ENCODE assay signal across 10 cellular contexts in the genomic region with DNA sequence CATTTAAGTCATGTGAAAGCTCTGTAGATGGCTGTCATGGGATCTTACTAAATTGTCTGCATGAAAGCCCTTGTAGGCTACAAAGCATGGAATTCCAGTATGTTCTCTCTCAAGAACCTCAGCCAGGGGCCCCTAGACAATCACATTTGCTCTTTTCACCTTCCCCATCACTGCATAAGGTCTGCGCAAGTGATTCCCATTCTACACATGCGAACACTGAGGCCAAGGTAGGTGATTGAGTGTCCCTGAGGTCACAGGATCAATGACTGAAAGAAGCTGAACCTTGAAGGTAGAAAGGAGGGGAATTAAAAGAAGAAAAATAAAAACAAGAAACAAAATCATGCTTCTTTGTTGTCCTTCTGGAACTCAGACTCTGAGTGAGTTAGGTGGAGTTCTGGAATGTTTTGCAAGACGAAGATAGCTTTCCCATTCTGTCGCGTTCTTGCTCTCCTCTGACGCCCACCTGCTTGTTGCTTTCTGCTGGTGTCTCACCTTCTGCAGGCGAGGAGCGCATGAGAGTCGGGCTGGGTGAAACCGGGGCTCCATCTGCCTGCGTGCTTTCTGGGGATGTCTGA.
DNase-seq lines count a peak whose midpoint lies in the region; ATAC-seq, FAIRE-seq and TF ChIP-seq lines count a peak whose summit lies in the region.
"Had no signal": no experiment of that assay in that cellular context is flagged by ENCODE, and none has a peak within 500 bp of the region (broad histone marks: within the 10 kb centered on the region; RNA-seq: fewer than 3 reads in every experiment).

No MANE protein-coding gene starts in this region.

- no peak overlapping the region for H3K27ac Mint-ChIP-seq in stimulated activated effector memory CD8-positive, alpha-beta T cell treated with anti-CD3 and anti-CD28 coated beads, Interleukin-12 subunit alpha, Interleukin-12 subunit beta, amount 100 ng/mL, for 72 hours
- H3K27ac Mint-ChIP-seq: naive thymus-derived CD8-positive, alpha-beta T cell had no signal

- peaks cover 5% of the 10 kb centered on the region for H3K4me1 Mint-ChIP-seq in stimulated activated effector memory CD8-positive, alpha-beta T cell treated with anti-CD3 and anti-CD28 coated beads, Interleukin-12 subunit alpha, Interleukin-12 subunit beta, amount 100 ng/mL, for 72 hours

- no peak for TF ChIP-seq CTCF in K562 (IDR thresholded peaks at IDR 0.05 in 2 of 3, conservative IDR thresholded peaks at IDR 0.05 in 1 of 3; ENCODE audit: insufficient read depth in 2 of 3, low read depth in 1 of 3, low read length in 3 of 3)
- no peak for TF ChIP-seq CTCF in keratinocyte (optimal IDR thresholded peaks at IDR 0.05 in 1 of 3, IDR thresholded peaks at IDR 0.05 in 1 of 3, conservative IDR thresholded peaks at IDR 0.05 in 1 of 3; ENCODE audit: extremely low read depth in 1 of 3, insufficient read depth in 2 of 3, low read length in 3 of 3)

- no peaks in the 10 kb centered on the region for H3K36me3 Mint-ChIP-seq in stimulated activated effector memory CD8-positive, alpha-beta T cell treated with anti-CD3 and anti-CD28 coated beads, Interleukin-12 subunit alpha, Interleukin-12 subunit beta, amount 100 ng/mL, for 72 hours

- POLR2A ChIA-PET in K562 (lab: Yijun Ruan, JAX), result interaction anchor here (0.6 to 0.7 kb wide), 2 partner anchors 25 to 75 kb away, joined by 3 read pairs; no protein-coding TSS in a partner anchor

- peaks cover 38 to 54% (median 49%) of the 10 kb centered on the region in 10 experiments for H3K4me1 ChIP-seq in BLaER1 treated with 17β-estradiol and CSF1 and Interleukin-3, amounts not matched to agents 10 nM and 100 nM
- peaks cover 0 to 6% of the 10 kb centered on the region in 2 experiments; a peak in 3 of 5 replicates for H3K4me1 ChIP-seq in K562 (replicated peaks in 1 of 2; ENCODE audit: control insufficient read depth in 2 of 2, insufficient read depth in 2 of 2, low read length in 2 of 2)
- no peaks in the 10 kb centered on the region for H3K4me1 ChIP-seq in keratinocyte (ENCODE audit: control insufficient read depth, extremely low read depth, insufficient read depth, low read length)

- BruUV-seq in K562 (replicated peaks; lab: Mats Ljungman, UMichigan), result no TSS peak

- H3K27ac ChIP-seq in BLaER1 treated with 17β-estradiol and CSF1 and Interleukin-3, amounts not matched to agents 10 nM and 100 nM, result peak overlapping the region in 8 of 11 experiments; percentile 21 to 68 (median 57); a peak in 11 of 22 replicates
- H3K27ac ChIP-seq in K562 (ENCODE audit: extremely low read depth, low read depth, low read length), result no peak overlapping the region
- H3K27ac ChIP-seq in keratinocyte (ENCODE audit: control insufficient read depth, insufficient read depth, low read length), result no peak overlapping the region

- no peaks in the 10 kb centered on the region for H3K9me3 Mint-ChIP-seq in stimulated activated effector memory CD8-positive, alpha-beta T cell treated with anti-CD3 and anti-CD28 coated beads, Interleukin-12 subunit alpha, Interleukin-12 subunit beta, amount 100 ng/mL, for 72 hours

- CTCF ChIA-PET in K562 (lab: Yijun Ruan, JAX; ENCODE audit: low intra/inter-chr PET ratio), result no interaction called here

- peaks cover 3 to 22% (median 11%) of the 10 kb centered on the region in 11 experiments; a peak in 20 of 22 replicates for H3K9me3 ChIP-seq in BLaER1 treated with 17β-estradiol and CSF1 and Interleukin-3, amounts not matched to agents 10 nM and 100 nM (replicated peaks in 1 of 11)
- H3K9me3 ChIP-seq in K562 (replicated peaks; ENCODE audit: control insufficient read depth, insufficient read depth, low read depth, low read length) (no peaks in the 10 kb centered on the region), keratinocyte (ENCODE audit: control insufficient read depth, low read depth, low read length) (no peaks in the 10 kb centered on the region)

- no peak for DNase-seq in K562 (ENCODE audit: extremely low read depth in 1 of 4, low spot score in 3 of 4)
- no peak for DNase-seq in keratinocyte (ENCODE audit: low read depth, low spot score)
- DNase-seq in skeletal muscle cell (ENCODE audit: low read depth), result no peak
- DNase-seq in NCI-H2196 treated with DMSO at 0.1 percent for 48 hours (lab: John Stamatoyannopoulos, UW; ENCODE audit: unreplicated experiment), result no peak
- no peak for DNase-seq in anterior cingulate cortex (lab: John Stamatoyannopoulos, UW)
- DNase-seq in GM03348 (ENCODE audit: low spot score), result no peak
- DNase-seq in stimulated activated effector memory CD8-positive, alpha-beta T cell treated with anti-CD3 and anti-CD28 coated beads, Interleukin-12 subunit alpha, Interleukin-12 subunit beta, amount 100 ng/mL, for 72 hours (ENCODE audit: low spot score in 2 of 2), result no peak
- DNase-seq: cortex of kidney; naive thymus-derived CD8-positive, alpha-beta T cell had no signal

- H2AFZ ChIP-seq in K562 (ENCODE audit: low read depth, low read length) (no peak overlapping the region), keratinocyte (ENCODE audit: control insufficient read depth, low read length) (no peak overlapping the region)

- peaks cover 0 to 4% (median 0%) of the 10 kb centered on the region in 11 experiments; a peak in 3 of 22 replicates for H3K36me3 ChIP-seq in BLaER1 treated with 17β-estradiol and CSF1 and Interleukin-3, amounts not matched to agents 10 nM and 100 nM
- H3K36me3 ChIP-seq in K562 (ENCODE audit: control insufficient read depth, insufficient read depth, low read length) (no peaks in the 10 kb centered on the region), keratinocyte (ENCODE audit: control insufficient read depth in 2 of 2, extremely low read depth in 1 of 2, insufficient read depth in 2 of 2, low read length in 2 of 2) (no peaks in the 10 kb centered on the region)

- H3K9ac ChIP-seq in BLaER1 treated with 17β-estradiol and CSF1 and Interleukin-3, amounts not matched to agents 10 nM and 100 nM, result peak overlapping the region in 9 of 11 experiments; percentile 21 to 62 (median 39); a peak in 12 of 22 replicates
- H3K9ac ChIP-seq in K562 (ENCODE audit: insufficient read depth in 1 of 2, low read depth in 2 of 2, low read length in 2 of 2) (peak overlapping the region in 1 of 2 experiments; percentile 52; a peak in 2 of 4 replicates), keratinocyte (ENCODE audit: control insufficient read depth, extremely low read depth, insufficient read depth, low read length) (no peak overlapping the region)

- H3K27me3 ChIP-seq in BLaER1 treated with 17β-estradiol and CSF1 and Interleukin-3, amounts not matched to agents 10 nM and 100 nM, result no peaks in the 10 kb centered on the region
- H3K27me3 ChIP-seq in K562 (ENCODE audit: control insufficient read depth in 2 of 2, insufficient read depth in 2 of 2, low read length in 2 of 2) (peaks cover 47 to 67% of the 10 kb centered on the region in 2 experiments), keratinocyte (ENCODE audit: control insufficient read depth, extremely low read depth, insufficient read depth, low read length) (peaks cover 28% of the 10 kb centered on the region)

- in situ Hi-C loops in K562 (cut with MboI), result no loop called here

- H3K4me2 ChIP-seq in BLaER1 treated with 17β-estradiol and CSF1 and Interleukin-3, amounts not matched to agents 10 nM and 100 nM, result peak overlapping the region; percentile 59 to 86 (median 74)
- H3K4me2 ChIP-seq in K562 (ENCODE audit: insufficient read depth, low read length) (no peak overlapping the region), keratinocyte (ENCODE audit: control insufficient read depth, extremely low read depth, insufficient read depth, low read depth, low read length) (peak overlapping the region; percentile 48)

- intact Hi-C loops in K562 (cut with micrococcal nuclease), result no loop called here

- WGBS in K562 (ENCODE audit: insufficient coverage, low coverage, missing lambda C conversion rate), result 10% methylated on average over 11 of the region's 11 CpGs

- no peak for TF ChIP-seq EP300 in K562 (IDR thresholded peaks at IDR 0.05; ENCODE audit: low read length)

- FAIRE-seq in K562 (lab: Jason Lieb, UNC) (no peak), keratinocyte (lab: Jason Lieb, UNC) (no peak)

- no peak overlapping the region for H3K4me3 Mint-ChIP-seq in stimulated activated effector memory CD8-positive, alpha-beta T cell treated with anti-CD3 and anti-CD28 coated beads, Interleukin-12 subunit alpha, Interleukin-12 subunit beta, amount 100 ng/mL, for 72 hours

- no peak for ATAC-seq in K562
- no peak for ATAC-seq in stimulated activated effector memory CD8-positive, alpha-beta T cell treated with anti-CD3 and anti-CD28 coated beads, Interleukin-12 subunit alpha, Interleukin-12 subunit beta, amount 100 ng/mL, for 72 hours
- ATAC-seq: naive thymus-derived CD8-positive, alpha-beta T cell had no signal

- H3K79me2 ChIP-seq in K562 (ENCODE audit: control insufficient read depth, insufficient read depth, low read length) (no peaks in the 10 kb centered on the region), keratinocyte (ENCODE audit: control insufficient read depth, insufficient read depth, low read length) (no peaks in the 10 kb centered on the region)

- H3K9me1 ChIP-seq in K562 (ENCODE audit: control insufficient read depth, insufficient read depth, low read length) (no peaks in the 10 kb centered on the region), keratinocyte (ENCODE audit: control insufficient read depth, extremely low read depth, insufficient read depth, low read length) (no peaks in the 10 kb centered on the region)

- no peaks in the 10 kb centered on the region for H4K20me1 ChIP-seq in BLaER1 treated with 17β-estradiol and CSF1 and Interleukin-3, amounts not matched to agents 10 nM and 100 nM
- no peaks in the 10 kb centered on the region for H4K20me1 ChIP-seq in K562 (replicated peaks; ENCODE audit: control insufficient read depth, insufficient read depth, low read length)
- H4K20me1 ChIP-seq in keratinocyte (ENCODE audit: control insufficient read depth, extremely low read depth, insufficient read depth, low read length), result no peaks in the 10 kb centered on the region

- dilution Hi-C loops in keratinocyte (cut with MboI; ENCODE audit: extremely low pct_ligation_motif_present, low sequenced_read_pairs), result no loop called here

- peak overlapping the region in 4 of 10 experiments; percentile 11 to 25 (median 18); a peak in 4 of 20 replicates for H3K4me3 ChIP-seq in BLaER1 treated with 17β-estradiol and CSF1 and Interleukin-3, amounts not matched to agents 10 nM and 100 nM
- H3K4me3 ChIP-seq in K562 (no peak overlapping the region), keratinocyte (ENCODE audit: control insufficient read depth in 2 of 3, extremely low read depth in 1 of 3, insufficient read depth in 2 of 3, low read depth in 1 of 3, low read length in 3 of 3) (no peak overlapping the region), skeletal muscle cell (ENCODE audit: low read depth, low read length) (peak overlapping the region; percentile 34)

- no peak for TF ChIP-seq POLR2A in K562 (conservative IDR thresholded peaks at IDR 0.05)

- no peak for TF ChIP-seq RAD21 in K562 (CRISPR knock-in tag; conservative IDR thresholded peaks at IDR 0.05 in 1 of 2, IDR thresholded peaks at IDR 0.05 in 1 of 2)

TF ChIP-seq in K562, 482 proteins besides CTCF, POLR2A, EP300 and RAD21 (continues in another document):
- TF ChIP-seq ZNF239 (CRISPR knock-in tag; IDR thresholded peaks at IDR 0.05) (peak; percentile 92), PCBP1 (IDR thresholded peaks at IDR 0.05; ENCODE audit: low read depth, low read length, poor library complexity, severe bottlenecking) (no peak), SIRT6 (IDR thresholded peaks at IDR 0.05; ENCODE audit: low read depth, low read length) (no peak)

Comparison
In these comparisons a context has a peak if more than half of its experiments do, and no peak if none do; other contexts are left out.
1. H3K27ac ChIP-seq: peak in BLaER1 treated with 17β-estradiol and CSF1 and Interleukin-3, amounts not matched to agents 10 nM and 100 nM (8 of 11); none in K562 (single experiment) and keratinocyte (single experiment).